Comparison of ENCODE assay signal across 9 cellular contexts in the genomic region with DNA sequence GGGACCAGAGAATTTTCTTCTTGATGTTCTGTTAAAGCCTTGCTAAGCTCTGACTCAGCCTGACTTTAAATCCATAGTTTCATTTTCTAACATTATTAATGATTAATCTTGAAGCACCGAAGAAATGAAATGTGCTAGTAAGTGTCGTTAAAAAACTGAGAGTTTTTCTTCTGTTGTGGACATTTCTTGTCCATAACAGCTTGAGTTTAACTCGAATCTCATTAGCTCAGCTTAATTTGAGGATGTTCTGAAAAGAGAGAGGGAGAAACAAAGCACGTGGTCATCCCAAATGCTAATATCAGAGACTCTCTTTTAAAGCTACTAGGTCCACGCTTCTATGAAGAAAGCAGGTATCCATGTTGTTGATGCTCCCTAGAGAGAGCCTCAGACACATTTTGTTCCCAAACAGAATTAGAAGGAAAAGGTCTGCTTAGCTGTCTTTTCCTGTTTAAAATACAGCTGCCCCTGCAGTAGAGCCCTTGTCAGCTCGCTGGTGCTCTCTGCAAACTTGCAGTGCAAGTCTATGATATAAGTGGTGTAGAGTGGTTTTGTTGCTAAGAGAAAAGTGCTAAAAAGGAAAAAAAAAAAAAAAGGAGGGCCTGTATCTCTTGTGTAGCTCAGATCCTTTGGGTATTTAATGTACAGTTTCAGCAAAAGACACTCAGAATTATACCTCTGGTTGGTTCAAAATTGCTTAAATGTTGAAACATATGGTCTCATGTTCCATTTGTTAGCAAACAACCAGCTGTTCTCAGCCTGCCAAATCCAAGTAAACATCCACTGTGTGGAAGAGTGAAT.
A peak's percentile ranks its signal among the peaks of the same experiment; 100 is the strongest.
DNase-seq lines count a peak whose midpoint lies in the region; ATAC-seq, FAIRE-seq and TF ChIP-seq lines count a peak whose summit lies in the region.
"Had no signal": no experiment of that assay in that cellular context is flagged by ENCODE, and none has a peak within 500 bp of the region (broad histone marks: within the 10 kb centered on the region; RNA-seq: fewer than 3 reads in every experiment).

No MANE protein-coding gene starts in this region.

- no peak overlapping the region for H3K4me3 Mint-ChIP-seq in activated naive CD4-positive, alpha-beta T cell treated with anti-CD3 and anti-CD28 coated beads, Interleukin-2, amount 10 ng/mL, durations not matched to agents 7 days and 5 days
- H3K4me3 Mint-ChIP-seq: activated naive CD8-positive, alpha-beta T cell had no signal

- H3K4me3 ChIP-seq in psoas muscle, result peak overlapping the region; percentile 31

- H3K4me1 Mint-ChIP-seq in activated naive CD4-positive, alpha-beta T cell treated with anti-CD3 and anti-CD28 coated beads, Interleukin-2, amount 10 ng/mL, durations not matched to agents 7 days and 5 days, result no peaks in the 10 kb centered on the region

- intact Hi-C loops in Right ventricle myocardium superior (cut with DNase I) (no loop called here), psoas muscle (cut with DNase I) (no loop called here)

- no peak overlapping the region for H3K27ac Mint-ChIP-seq in activated naive CD4-positive, alpha-beta T cell treated with anti-CD3 and anti-CD28 coated beads, Interleukin-2, amount 10 ng/mL, durations not matched to agents 7 days and 5 days
- H3K27ac Mint-ChIP-seq: activated naive CD8-positive, alpha-beta T cell had no signal

- no peaks in the 10 kb centered on the region for H3K27me3 ChIP-seq in psoas muscle (ENCODE audit: insufficient read depth in 3 of 3, low read length in 2 of 3)

- 42 to 49% (median 43%) methylated on average over 6 of the region's 6 CpGs for WGBS in psoas muscle, 3 donors

- CTCF ChIA-PET in activated naive CD4-positive, alpha-beta T cell treated with anti-CD3 and anti-CD28 coated beads, Interleukin-2, amount 10 ng/mL, durations not matched to agents 7 days and 5 days (lab: Charles Lee), result interaction anchor here (0.6 kb wide), 1 partner anchor 284 kb away, joined by 3 read pairs; no protein-coding TSS in a partner anchor

- FAIRE-seq in GM12892 (lab: Jason Lieb, UNC), result no peak

- H3K36me3 ChIP-seq in psoas muscle (ENCODE audit: insufficient read depth in 1 of 2, low read depth in 1 of 2), result no peaks in the 10 kb centered on the region

- peaks cover 12% of the 10 kb centered on the region for H3K4me1 ChIP-seq in psoas muscle

- ATAC-seq in Right ventricle myocardium superior (ENCODE audit: poor library complexity) (peak; percentile 51), psoas muscle (peak in 1 of 4 donors; percentile 48), HG02759 (IDR thresholded peaks at IDR 0.05; ENCODE audit: unreplicated experiment) (no peak)

- no peaks in the 10 kb centered on the region for H3K36me3 Mint-ChIP-seq in activated naive CD4-positive, alpha-beta T cell treated with anti-CD3 and anti-CD28 coated beads, Interleukin-2, amount 10 ng/mL, durations not matched to agents 7 days and 5 days

- TF ChIP-seq POLR2A in GM12892 (IDR thresholded peaks at IDR 0.05; ENCODE audit: low read depth, low read length), result no peak

- DNase-seq in EL (peak; percentile 14), SK-MEL-5 (ENCODE audit: low read depth, low spot score) (peak; percentile 37), Right ventricle myocardium superior (no peak), psoas muscle (no peak), GM12892 (ENCODE audit: insufficient read length) (no peak), Kasumi-1 (lab: John Stamatoyannopoulos, UW) (no peak)
- no peak for DNase-seq in activated naive CD4-positive, alpha-beta T cell treated with anti-CD3 and anti-CD28 coated beads, Interleukin-2, amount 10 ng/mL, durations not matched to agents 7 days and 5 days

- H3K27ac ChIP-seq in psoas muscle, result peak overlapping the region; percentile 15

- no peak for TF ChIP-seq CTCF in psoas muscle (IDR thresholded peaks at IDR 0.05)

- H3K27me3 Mint-ChIP-seq in activated naive CD4-positive, alpha-beta T cell treated with anti-CD3 and anti-CD28 coated beads, Interleukin-2, amount 10 ng/mL, durations not matched to agents 7 days and 5 days, result no peaks in the 10 kb centered on the region
- H3K27me3 Mint-ChIP-seq: activated naive CD8-positive, alpha-beta T cell had no signal

- no peaks in the 10 kb centered on the region for H3K9me3 ChIP-seq in psoas muscle

- in situ Hi-C loops in SK-MEL-5 (cut with HindIII; ENCODE audit: low pct_unique_long_range_greater_than_20kb, low sequenced_read_pairs), result no loop called here

- no peaks in the 10 kb centered on the region for H3K9me3 Mint-ChIP-seq in activated naive CD4-positive, alpha-beta T cell treated with anti-CD3 and anti-CD28 coated beads, Interleukin-2, amount 10 ng/mL, durations not matched to agents 7 days and 5 days

Comparison
In these comparisons a context has a peak if more than half of its experiments do, and no peak if none do; other contexts are left out.
1. DNase-seq: peak in EL (single experiment) and SK-MEL-5 (single experiment); none in Right ventricle myocardium superior (single experiment), psoas muscle (0 of 2), GM12892 (single experiment), Kasumi-1 (0 of 2) and activated naive CD4-positive, alpha-beta T cell treated with anti-CD3 and anti-CD28 coated beads, Interleukin-2, amount 10 ng/mL, durations not matched to agents 7 days and 5 days (single experiment).